ENCODE assay signal across 38 cellular contexts in the genomic region with DNA sequence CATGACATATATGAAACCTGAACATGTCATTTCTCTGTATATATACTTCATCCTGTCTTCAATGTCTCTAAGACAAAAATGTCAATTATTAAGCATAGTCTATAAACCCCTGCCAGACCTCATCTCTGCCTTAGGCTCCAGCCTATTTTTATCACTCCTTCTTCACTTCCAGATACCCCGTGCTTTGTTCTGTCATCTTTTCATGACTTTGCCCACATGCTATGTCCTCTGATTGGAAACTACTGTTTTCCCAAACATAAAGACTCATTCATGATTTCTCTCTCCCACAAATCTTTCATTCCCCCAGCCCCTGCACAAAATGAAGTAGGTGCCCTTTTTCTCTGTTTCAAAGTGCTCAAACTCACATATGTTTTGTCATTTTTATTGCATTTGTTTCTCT.
"Had no signal": no experiment of that assay in that cellular context is flagged by ENCODE, and none has a peak within 500 bp of the region (broad histone marks: within the 10 kb centered on the region; RNA-seq: fewer than 3 reads in every experiment).

No MANE protein-coding gene starts in this region.

- H3K4me3 Mint-ChIP-seq: activated B cell treated with CpG ODN at 0.5 μM for 24 hours; activated CD4-positive, alpha-beta memory T cell treated with anti-CD3 and anti-CD28 coated beads for 36 hours; activated CD4-positive, alpha-beta T cell treated with anti-CD3 and anti-CD28 coated beads, Interleukin-2, amount 10 ng/mL, durations not matched to agents 24 days and 14 days; activated CD8-positive, alpha-beta T cell treated with anti-CD3 and anti-CD28 coated beads for 36 hours; activated naive CD4-positive, alpha-beta T cell treated with anti-CD3 and anti-CD28 coated beads for 36 hours; activated naive CD8-positive, alpha-beta T cell treated with anti-CD3 and anti-CD28 coated beads for 36 hours; activated T-cell treated with anti-CD3 and anti-CD28 coated beads, Interleukin-2, amount 50 U/mL, for 4 hours; activated T-cell treated with anti-CD3 and anti-CD28 coated beads, Interleukin-2, amount 50 U/mL, for 72 hours; activated T-helper 1 cell treated with anti-CD3 and anti-CD28 coated beads, Interleukin-12 subunit alpha, Interleukin-12 subunit beta, Interleukin-2, Interleukin-4 antibody, amounts not matched to agents 30 ng/mL and 10 ng/mL and 1 ng/mL, durations not matched to agents 14 hours and 24 hours and 36 hours; activated T-helper 17 cell treated with anti-CD3 and anti-CD28 coated beads, Interleukin-2, amount 50 U/mL, for 72 hours; brain; central memory CD8-positive, alpha-beta T cell; T-helper 1 cell treated with Interleukin-12 subunit alpha and Interleukin-12 subunit beta and Interleukin-4 antibody, amounts not matched to agents 30 μg/mL and 1 μg/mL, for 36 hours; T-helper 2 cell treated with Interferon-gamma antibody and Interleukin-4, amounts not matched to agents 5 μg/mL and 100 μg/mL, for 36 hours had no signal

- DNase-seq: activated B cell treated with CpG ODN at 0.5 μM for 24 hours; activated CD4-positive, alpha-beta memory T cell treated with anti-CD3 and anti-CD28 coated beads for 36 hours; activated CD4-positive, alpha-beta T cell treated with anti-CD3 and anti-CD28 coated beads for 4 hours; activated CD4-positive, alpha-beta T cell treated with anti-CD3 and anti-CD28 coated beads, Interleukin-2, amount 10 ng/mL, durations not matched to agents 24 days and 14 days; activated CD4-positive, alpha-beta T cell treated with anti-CD3 and anti-CD28 coated beads, Interleukin-2, amount 50 U/mL, for 1 hour; activated CD4-positive, alpha-beta T cell treated with anti-CD3 and anti-CD28 coated beads, Interleukin-2, amount 50 U/mL, for 4 hours; activated CD4-positive, CD25-positive, alpha-beta regulatory T cell treated with anti-CD3 and anti-CD28 coated beads, Interleukin-2, amount 50 U/mL, for 72 hours; activated CD8-positive, alpha-beta memory T cell treated with anti-CD3 and anti-CD28 coated beads, Interleukin-2, amount 50 U/mL, for 4 hours; activated CD8-positive, alpha-beta T cell treated with anti-CD3 and anti-CD28 coated beads for 36 hours; activated effector memory CD4-positive, alpha-beta T cell treated with anti-CD3 and anti-CD28 coated beads, Interleukin-2, amount 50 U/mL, for 16 hours; activated gamma-delta T cell treated with Interleukin-2 at 50 U/mL for 16 hours; activated naive CD4-positive, alpha-beta T cell; activated naive CD4-positive, alpha-beta T cell treated with anti-CD3 and anti-CD28 coated beads for 36 hours; activated naive CD4-positive, alpha-beta T cell treated with anti-CD3 and anti-CD28 coated beads, Interleukin-2, amount 50 U/mL, for 16 hours; activated naive CD8-positive, alpha-beta T cell treated with anti-CD3 and anti-CD28 coated beads for 36 hours; activated T-cell treated with anti-CD3 and anti-CD28 coated beads for 4 hours; activated T-cell treated with anti-CD3 and anti-CD28 coated beads, Interleukin-2, amount 50 U/mL, for 1 hour; activated T-cell treated with anti-CD3 and anti-CD28 coated beads, Interleukin-2, amount 50 U/mL, for 4 hours; activated T-cell treated with anti-CD3 and anti-CD28 coated beads, Interleukin-2, amount 50 U/mL, for 72 hours; adrenal gland; amniotic stem cell; aorta; caudate nucleus; cerebellar nuclear complex; T-helper 1 cell; T-helper 2 cell; T-helper 9 cell had no signal

- H3K27me3 Mint-ChIP-seq: activated B cell treated with CpG ODN at 0.5 μM for 24 hours; activated CD4-positive, alpha-beta memory T cell treated with anti-CD3 and anti-CD28 coated beads for 36 hours; activated CD4-positive, alpha-beta T cell treated with anti-CD3 and anti-CD28 coated beads, Interleukin-2, amount 10 ng/mL, durations not matched to agents 24 days and 14 days; activated CD8-positive, alpha-beta T cell treated with anti-CD3 and anti-CD28 coated beads for 36 hours; activated naive CD8-positive, alpha-beta T cell treated with anti-CD3 and anti-CD28 coated beads for 36 hours; activated T-helper 17 cell treated with anti-CD3 and anti-CD28 coated beads, Interleukin-2, amount 50 U/mL, for 72 hours; central memory CD8-positive, alpha-beta T cell had no signal

- H3K27me3 ChIP-seq: adrenal gland, cardiac muscle cell had no signal

- FAIRE-seq: bronchial epithelial cell, TTC549 had no signal

- H3K27ac ChIP-seq: adrenal gland, cardiac muscle cell, VCaP had no signal

- H3K27ac Mint-ChIP-seq: activated B cell treated with CpG ODN at 0.5 μM for 24 hours; activated CD4-positive, alpha-beta memory T cell treated with anti-CD3 and anti-CD28 coated beads for 36 hours; activated CD4-positive, alpha-beta T cell treated with anti-CD3 and anti-CD28 coated beads, Interleukin-2, amount 10 ng/mL, durations not matched to agents 24 days and 14 days; activated CD8-positive, alpha-beta T cell treated with anti-CD3 and anti-CD28 coated beads for 36 hours; activated naive CD4-positive, alpha-beta T cell treated with anti-CD3 and anti-CD28 coated beads for 36 hours; activated naive CD4-positive, alpha-beta T cell treated with anti-CD3 and anti-CD28 coated beads, Interleukin-2, amount 50 U/mL, for 72 hours; activated naive CD8-positive, alpha-beta T cell treated with anti-CD3 and anti-CD28 coated beads for 36 hours; activated T-cell treated with anti-CD3 and anti-CD28 coated beads, Interleukin-2, amount 50 U/mL, for 72 hours; activated T-helper 1 cell treated with anti-CD3 and anti-CD28 coated beads, Interleukin-12 subunit alpha, Interleukin-12 subunit beta, Interleukin-2, Interleukin-4 antibody, amounts not matched to agents 30 ng/mL and 10 ng/mL and 1 ng/mL, durations not matched to agents 14 hours and 24 hours and 36 hours; activated T-helper 17 cell treated with anti-CD3 and anti-CD28 coated beads, Interleukin-2, amount 50 U/mL, for 72 hours; brain; T-helper 1 cell treated with Interleukin-12 subunit alpha and Interleukin-12 subunit beta and Interleukin-4 antibody, amounts not matched to agents 30 μg/mL and 1 μg/mL, for 36 hours; T-helper 2 cell treated with Interferon-gamma antibody and Interleukin-4, amounts not matched to agents 5 μg/mL and 100 μg/mL, for 36 hours had no signal

- H3K4me1 Mint-ChIP-seq: activated B cell treated with CpG ODN at 0.5 μM for 24 hours; activated CD4-positive, alpha-beta T cell treated with anti-CD3 and anti-CD28 coated beads, Interleukin-2, amount 10 ng/mL, durations not matched to agents 24 days and 14 days; activated naive CD8-positive, alpha-beta T cell treated with anti-CD3 and anti-CD28 coated beads for 36 hours; activated T-helper 17 cell treated with anti-CD3 and anti-CD28 coated beads, Interleukin-2, amount 50 U/mL, for 72 hours; brain; central memory CD8-positive, alpha-beta T cell had no signal

- H3K9me3 ChIP-seq: adrenal gland had no signal

- H3K4me1 ChIP-seq: adrenal gland had no signal

- H3K36me3 ChIP-seq: adrenal gland, cardiac muscle cell had no signal

- H3K4me3 ChIP-seq: adrenal gland, cardiac muscle cell had no signal

- H3K36me3 Mint-ChIP-seq: activated CD4-positive, alpha-beta memory T cell treated with anti-CD3 and anti-CD28 coated beads for 36 hours; activated naive CD8-positive, alpha-beta T cell treated with anti-CD3 and anti-CD28 coated beads for 36 hours; brain had no signal
